ENCODE assay signal across 16 cellular contexts in the genomic region with DNA sequence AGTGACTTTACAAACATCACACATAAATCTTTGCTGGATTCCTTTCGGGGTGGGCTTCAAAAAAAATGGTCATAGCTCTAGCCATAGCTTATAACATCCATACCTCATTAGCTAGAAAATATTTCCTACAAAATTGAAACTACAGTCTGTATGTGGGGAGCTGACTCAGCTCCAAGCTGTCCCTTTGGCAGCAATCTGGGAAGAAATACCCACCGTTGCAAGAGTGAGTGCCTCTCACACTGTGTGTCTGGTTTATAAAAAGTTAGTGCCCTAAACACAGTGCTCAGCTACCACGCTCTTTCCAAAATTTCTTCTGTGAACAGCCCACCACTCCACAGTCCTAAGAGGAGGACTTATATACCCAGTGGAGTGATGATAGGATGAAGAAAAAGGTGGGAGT.
A peak's percentile ranks its signal among the peaks of the same experiment; 100 is the strongest.
DNase-seq lines count a peak whose midpoint lies in the region; ATAC-seq and TF ChIP-seq lines count a peak whose summit lies in the region.
"Had no signal": no experiment of that assay in that cellular context is flagged by ENCODE, and none has a peak within 500 bp of the region (broad histone marks: within the 10 kb centered on the region; RNA-seq: fewer than 3 reads in every experiment).

No MANE protein-coding gene starts in this region.

- H3K23ac ChIP-seq in trophoblast cell (ENCODE audit: low read length), result no peak overlapping the region

- DNase-seq in Ammon's horn (ENCODE audit: low spot score), result peak; percentile 40
- peak in 6 of 10 donors; percentile 12 to 57 (median 52) for DNase-seq in dorsolateral prefrontal cortex
- DNase-seq in naive thymus-derived CD4-positive, alpha-beta T cell, result no peak
- no peak for DNase-seq in mucosa of descending colon
- DNase-seq in NCI-H1694 (lab: John Stamatoyannopoulos, UW), result no peak
- DNase-seq in trophoblast cell, result no peak
- no peak for DNase-seq in activated T-cell treated with anti-CD3 and anti-CD28 coated beads, Interleukin-2, amount 50 U/mL, for 48 hours
- DNase-seq: 8988T; Caco-2; CD4-positive, alpha-beta T cell; GOT3; H7; HFFc6 had no signal

- intact Hi-C loops in dorsolateral prefrontal cortex (cut with DNase I), result no loop called here
- intact Hi-C loops in naive thymus-derived CD4-positive, alpha-beta T cell (cut with micrococcal nuclease), result no loop called here
- intact Hi-C loops in mucosa of descending colon (cut with DNase I, micrococcal nuclease), result no loop called here

- peaks cover 0 to 11% (median 7%) of the 10 kb centered on the region in 5 donors for H3K27me3 Mint-ChIP-seq in naive thymus-derived CD4-positive, alpha-beta T cell

- H3K4me1 Mint-ChIP-seq in naive thymus-derived CD4-positive, alpha-beta T cell, result peaks cover 0 to 24% (median 8%) of the 10 kb centered on the region in 7 donors

- no peak overlapping the region for H3K4me2 ChIP-seq in trophoblast cell (ENCODE audit: low read length)

- H3K9me3 Mint-ChIP-seq in naive thymus-derived CD4-positive, alpha-beta T cell, result peaks cover 0 to 5% (median 0%) of the 10 kb centered on the region in 11 donors
- H3K9me3 Mint-ChIP-seq: CD4-positive, alpha-beta T cell; HFFc6 had no signal

- no peak overlapping the region for H3K14ac ChIP-seq in trophoblast cell (ENCODE audit: low read length)

- TF ChIP-seq CTCF in dorsolateral prefrontal cortex (IDR thresholded peaks at IDR 0.05 in 54 of 56, conservative IDR thresholded peaks at IDR 0.05 in 2 of 56; ENCODE audit: low read depth in 1 of 56, partially characterized antibody in 56 of 56) (no peak), mucosa of descending colon (IDR thresholded peaks at IDR 0.05) (no peak)

- no peak overlapping the region for H3K4me3 Mint-ChIP-seq in naive thymus-derived CD4-positive, alpha-beta T cell
- H3K4me3 Mint-ChIP-seq: CD4-positive, alpha-beta T cell; HFFc6 had no signal

- no peak overlapping the region for H4K8ac ChIP-seq in trophoblast cell (ENCODE audit: low read depth, low read length)

- CTCF ChIA-PET in naive thymus-derived CD4-positive, alpha-beta T cell (lab: Charles Lee), result no interaction called here

- H3K9ac ChIP-seq in trophoblast cell (ENCODE audit: low read length), result no peak overlapping the region

- H2AFZ ChIP-seq in trophoblast cell (ENCODE audit: insufficient read depth, low read length, poor library complexity), result no peak overlapping the region

- no peak overlapping the region for H3K4me3 ChIP-seq in dorsolateral prefrontal cortex
- H3K4me3 ChIP-seq in naive thymus-derived CD4-positive, alpha-beta T cell (ENCODE audit: low read length), result no peak overlapping the region
- H3K4me3 ChIP-seq in mucosa of descending colon, result no peak overlapping the region
- no peak overlapping the region for H3K4me3 ChIP-seq in trophoblast cell (ENCODE audit: low read depth, low read length)

- no peak overlapping the region for H4K12ac ChIP-seq in trophoblast cell (ENCODE audit: low read depth, low read length)

- no peaks in the 10 kb centered on the region for H3K9me3 ChIP-seq in naive thymus-derived CD4-positive, alpha-beta T cell (ENCODE audit: control insufficient read depth in 2 of 3, low read length in 3 of 3)
- H3K9me3 ChIP-seq in mucosa of descending colon (no peaks in the 10 kb centered on the region), trophoblast cell (ENCODE audit: insufficient read depth, low read depth, low read length) (no peaks in the 10 kb centered on the region)
- H3K9me3 ChIP-seq: Caco-2 had no signal

- H2BK120ac ChIP-seq in trophoblast cell (ENCODE audit: insufficient read depth, low read length, poor library complexity), result no peak overlapping the region

- H3K27ac ChIP-seq in dorsolateral prefrontal cortex, result no peak overlapping the region
- no peak overlapping the region for H3K27ac ChIP-seq in naive thymus-derived CD4-positive, alpha-beta T cell (ENCODE audit: low read depth, low read length)
- H3K27ac ChIP-seq in trophoblast cell (ENCODE audit: low read depth, low read length), result no peak overlapping the region
- H3K27ac ChIP-seq: C4-2B, HL-60 had no signal

- no peaks in the 10 kb centered on the region for H3K36me3 Mint-ChIP-seq in naive thymus-derived CD4-positive, alpha-beta T cell

- H3K36me3 ChIP-seq in naive thymus-derived CD4-positive, alpha-beta T cell (ENCODE audit: control insufficient read depth in 2 of 3, insufficient read depth in 3 of 3, low read length in 3 of 3), result no peaks in the 10 kb centered on the region
- no peaks in the 10 kb centered on the region for H3K36me3 ChIP-seq in mucosa of descending colon (ENCODE audit: low read depth)
- H3K36me3 ChIP-seq in trophoblast cell (ENCODE audit: control insufficient read depth in 1 of 2, insufficient read depth in 2 of 2, low read length in 2 of 2), result no peaks in the 10 kb centered on the region

- no peak overlapping the region for H2BK12ac ChIP-seq in trophoblast cell (ENCODE audit: low read length)

- no peaks in the 10 kb centered on the region for H3K79me1 ChIP-seq in trophoblast cell (ENCODE audit: low read length)

- no peaks in the 10 kb centered on the region for H3K4me1 ChIP-seq in naive thymus-derived CD4-positive, alpha-beta T cell (ENCODE audit: control insufficient read depth in 2 of 2, insufficient read depth in 2 of 2, low read length in 2 of 2)
- H3K4me1 ChIP-seq in mucosa of descending colon (ENCODE audit: low read depth), result no peaks in the 10 kb centered on the region
- no peaks in the 10 kb centered on the region for H3K4me1 ChIP-seq in trophoblast cell (ENCODE audit: control insufficient read depth in 1 of 2, insufficient read depth in 2 of 2, low read length in 2 of 2)
- H3K4me1 ChIP-seq: Caco-2 had no signal

- no CpG with 5 or more reads among the region's 3 CpGs for WGBS in trophoblast cell (ENCODE audit: extremely low coverage, insufficient coverage, insufficient read length)

- POLR2A ChIA-PET in naive thymus-derived CD4-positive, alpha-beta T cell (lab: Charles Lee), result no interaction called here

- H3K27ac Mint-ChIP-seq in naive thymus-derived CD4-positive, alpha-beta T cell, result no peak overlapping the region
- H3K27ac Mint-ChIP-seq: CD4-positive, alpha-beta T cell; HFFc6 had no signal

- no peak overlapping the region for H4K91ac ChIP-seq in trophoblast cell (ENCODE audit: low read depth, low read length)

- no peak overlapping the region for H2BK5ac ChIP-seq in trophoblast cell (ENCODE audit: low read depth, low read length, poor library complexity)

- H3K79me2 ChIP-seq in trophoblast cell (ENCODE audit: control insufficient read depth, insufficient read depth, low read length, poor library complexity), result no peaks in the 10 kb centered on the region

- no peak overlapping the region for H3K4ac ChIP-seq in trophoblast cell (ENCODE audit: low read depth, low read length)

- H3K27me3 ChIP-seq in dorsolateral prefrontal cortex (no peaks in the 10 kb centered on the region), trophoblast cell (ENCODE audit: insufficient read depth, low read length) (no peaks in the 10 kb centered on the region)
- no peaks in the 10 kb centered on the region for H3K27me3 ChIP-seq in naive thymus-derived CD4-positive, alpha-beta T cell (ENCODE audit: control insufficient read depth in 2 of 2, insufficient read depth in 2 of 2, low read length in 2 of 2)

- H3K18ac ChIP-seq in trophoblast cell (ENCODE audit: low read length), result no peak overlapping the region

- peak; percentile 22 for ATAC-seq in naive thymus-derived CD4-positive, alpha-beta T cell
- no peak for ATAC-seq in mucosa of descending colon
- ATAC-seq: HCT116 had no signal

- no peak overlapping the region for H2AK5ac ChIP-seq in trophoblast cell (ENCODE audit: low read length)

Comparison
In these comparisons a context has a peak if more than half of its experiments do, and no peak if none do; other contexts are left out.
1. DNase-seq: peak in Ammon's horn (single experiment) and dorsolateral prefrontal cortex (6 of 10); none in naive thymus-derived CD4-positive, alpha-beta T cell (0 of 9), mucosa of descending colon (0 of 3), NCI-H1694 (single experiment), trophoblast cell (0 of 2) and activated T-cell treated with anti-CD3 and anti-CD28 coated beads, Interleukin-2, amount 50 U/mL, for 48 hours (0 of 2).